29 cellular contexts compared by ENCODE assay signal in the genomic region with DNA sequence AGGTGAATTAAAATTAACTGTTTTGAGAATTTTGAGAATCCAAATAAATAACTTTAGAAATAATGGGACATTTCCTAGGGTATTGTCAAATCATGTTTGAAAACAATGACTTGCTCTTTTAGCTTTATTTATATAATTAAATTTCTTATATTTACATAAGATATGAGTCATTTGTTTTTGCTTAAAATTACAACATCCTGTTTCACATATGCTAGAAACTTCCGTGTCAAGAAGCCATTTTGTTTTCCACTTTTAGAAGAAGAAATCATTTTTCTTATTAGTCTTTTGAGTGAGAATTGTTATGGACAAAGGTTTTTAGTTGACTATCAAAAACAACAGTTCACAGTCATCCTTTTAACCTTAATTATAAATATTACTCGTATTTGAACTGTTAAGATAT. TPM values are rescaled to one million over a fixed set of nuclear protein-coding genes. Genes with fewer than 3 reads are reported as not detected.
DNase-seq lines count a peak whose midpoint lies in the region; ATAC-seq and TF ChIP-seq lines count a peak whose summit lies in the region.
"Had no signal": no experiment of that assay in that cellular context is flagged by ENCODE, and none has a peak within 500 bp of the region (broad histone marks: within the 10 kb centered on the region; RNA-seq: fewer than 3 reads in every experiment).

No MANE protein-coding gene starts in this region.

- H3K36me3 ChIP-seq in IMR-90 (ENCODE audit: control insufficient read depth, insufficient read depth, low read length), result peaks cover 21% of the 10 kb centered on the region
- H3K36me3 ChIP-seq in PC-9 (ENCODE audit: low read depth), result no peaks in the 10 kb centered on the region

- H3K4me3 ChIP-seq in AG10803 (ENCODE audit: low read length), result no peak overlapping the region
- H3K4me3 ChIP-seq in IMR-90 (ENCODE audit: insufficient read depth, low read depth, low read length), result no peak overlapping the region
- H3K4me3 ChIP-seq in choroid plexus epithelial cell (ENCODE audit: low read depth, low read length), result no peak overlapping the region
- H3K4me3 ChIP-seq in foreskin fibroblast (ENCODE audit: low read depth in 1 of 2, low read length in 2 of 2), result no peak overlapping the region
- no peak overlapping the region for H3K4me3 ChIP-seq in PC-9
- H3K4me3 ChIP-seq: BLaER1 treated with 17β-estradiol and CSF1 and Interleukin-3, amounts not matched to agents 10 nM and 100 nM; body of pancreas; gastrocnemius medialis; hepatocyte; skin epidermis had no signal

- no peak overlapping the region for H2AK9ac ChIP-seq in IMR-90 (replicated peaks; ENCODE audit: low read depth, low read length, poor library complexity)

- peaks cover 4% of the 10 kb centered on the region; the same call in 1 of the 2 replicates for H3K9me1 ChIP-seq in IMR-90 (ENCODE audit: insufficient read depth, low read length)

- H3K9me2 ChIP-seq in PC-9 (ENCODE audit: insufficient read depth), result no peaks in the 10 kb centered on the region

- intact Hi-C loops in IMR-90 (cut with micrococcal nuclease), result loop anchor here (10.0 kb wide), 2 partner anchors 109 to 131 kb away; partner anchors contain the start of genes PDCD5 and ZNF507
- intact Hi-C loops in PC-9 (cut with micrococcal nuclease; ENCODE audit: unreplicated experiment), result no loop called here

- BruUV-seq in IMR-90 (replicated peaks; lab: Mats Ljungman, UMichigan) (no TSS peak), PC-9 (replicated peaks; lab: Mats Ljungman, UMichigan) (no TSS peak)

- H3F3A ChIP-seq in PC-9 (ENCODE audit: insufficient read depth, low read depth), result no peaks in the 10 kb centered on the region

- H3K4me1 ChIP-seq in IMR-90 (ENCODE audit: control insufficient read depth, insufficient read depth, low read length), result peaks cover 1% of the 10 kb centered on the region; the same call in 1 of the 2 replicates
- H3K4me1 ChIP-seq in PC-9 (replicated peaks; ENCODE audit: insufficient read depth), result no peaks in the 10 kb centered on the region
- H3K4me1 ChIP-seq: body of pancreas, gastrocnemius medialis had no signal

- no peak for TF ChIP-seq POLR2A in IMR-90 (IDR thresholded peaks at IDR 0.05; ENCODE audit: low read depth, low read length)

- H3K14ac ChIP-seq in IMR-90 (replicated peaks; ENCODE audit: low read depth, low read length), result no peak overlapping the region

- CTCF ChIA-PET in IMR-90 (lab: Yijun Ruan, JAX) (no interaction called here), PC-9 (lab: Charles Lee) (no interaction called here)

- H3K18ac ChIP-seq in IMR-90 (ENCODE audit: low read depth, low read length), result no peak overlapping the region

- H4K5ac ChIP-seq in IMR-90 (ENCODE audit: low read depth, low read length), result no peak overlapping the region

- H3K56ac ChIP-seq in IMR-90 (ENCODE audit: extremely low read depth, insufficient read depth, low read length), result no peak overlapping the region

- ATAC-seq in IMR-90 (ENCODE audit: low read depth), result no peak
- no peak for ATAC-seq in GM18498 (IDR thresholded peaks at IDR 0.05; ENCODE audit: unreplicated experiment)
- ATAC-seq: activated T-cell treated with anti-CD3 and anti-CD28 coated beads, Interleukin-2, amount 50 U/mL, for 72 hours; body of pancreas; gastrocnemius medialis; left cardiac atrium; natural killer cell treated with Interleukin-12 subunit alpha and Interleukin-12 subunit beta and Interleukin-15 and Interleukin-18, amount 100 ng/mL, for 72 hours; PC-3; Right ventricle myocardium inferior; stimulated activated naive B cell treated with anti-CD40 and anti-IgM and Interleukin-4, amounts not matched to agents 10 μg/mL and 1 μg/mL and 100 μg/mL, for 72 hours had no signal

- no peaks in the 10 kb centered on the region for H3K79me1 ChIP-seq in IMR-90 (ENCODE audit: low read depth in 1 of 2, low read length in 2 of 2)

- no peak overlapping the region for H3K23ac ChIP-seq in IMR-90 (ENCODE audit: low read depth, low read length)

- no CpG with 5 or more reads among the region's 2 CpGs for WGBS in IMR-90 (ENCODE audit: extremely low coverage in 2 of 2, insufficient read length in 1 of 2), 2 experiments

- no peak overlapping the region for H3K4ac ChIP-seq in IMR-90 (ENCODE audit: low read depth, low read length)

- H4K91ac ChIP-seq in IMR-90 (ENCODE audit: insufficient read depth, low read depth, low read length), result no peak overlapping the region

- H3K27me3 ChIP-seq in IMR-90 (ENCODE audit: control insufficient read depth, insufficient read depth, low read length) (no peaks in the 10 kb centered on the region), PC-9 (ENCODE audit: insufficient read depth, low read depth) (no peaks in the 10 kb centered on the region)
- H3K27me3 ChIP-seq: BLaER1 treated with 17β-estradiol and CSF1 and Interleukin-3, amounts not matched to agents 10 nM and 100 nM; body of pancreas; gastrocnemius medialis; hepatocyte had no signal

- no peak overlapping the region for H2BK120ac ChIP-seq in IMR-90 (ENCODE audit: low read depth, low read length)

- in situ Hi-C loops in IMR-90 (cut with MboI; ENCODE audit: low sequenced_read_pairs), result no loop called here

- dilution Hi-C loops in IMR-90 (cut with HindIII; ENCODE audit: low sequenced_read_pairs, unreplicated experiment), result no loop called here

- POLR2A ChIA-PET in IMR-90 (lab: Charles Lee; ENCODE audit: unreplicated experiment) (no interaction called here), PC-9 (lab: Charles Lee; ENCODE audit: unreplicated experiment) (no interaction called here)

- no peak overlapping the region for H2BK15ac ChIP-seq in IMR-90 (ENCODE audit: low read depth, low read length)

- peak overlapping the region in 1 of 2 experiments; percentile 31; a peak in 1 of 4 replicates for H4K8ac ChIP-seq in IMR-90 (ENCODE audit: low read depth in 2 of 2, low read length in 2 of 2)

- no peak overlapping the region for H3K9ac ChIP-seq in IMR-90 (ENCODE audit: low read depth, low read length)
- H3K9ac ChIP-seq: BLaER1 treated with 17β-estradiol and CSF1 and Interleukin-3, amounts not matched to agents 10 nM and 100 nM had no signal

- H3K9me3 ChIP-seq in IMR-90 (ENCODE audit: control insufficient read depth, insufficient read depth, low read length), result no peaks in the 10 kb centered on the region
- no peaks in the 10 kb centered on the region for H3K9me3 ChIP-seq in PC-9 (ENCODE audit: insufficient read depth, low read depth)
- H3K9me3 ChIP-seq: BLaER1 treated with 17β-estradiol and CSF1 and Interleukin-3, amounts not matched to agents 10 nM and 100 nM; body of pancreas; gastrocnemius medialis had no signal

- no peak for TF ChIP-seq RAD21 in IMR-90 (IDR thresholded peaks at IDR 0.05; ENCODE audit: low read length)

- TF ChIP-seq CTCF in AG10803 (conservative IDR thresholded peaks at IDR 0.05; ENCODE audit: low read length) (no peak), IMR-90 (conservative IDR thresholded peaks at IDR 0.05; ENCODE audit: low read depth, low read length) (no peak), choroid plexus epithelial cell (conservative IDR thresholded peaks at IDR 0.05; ENCODE audit: low read depth, low read length) (no peak), foreskin fibroblast (IDR thresholded peaks at IDR 0.05; ENCODE audit: low read depth, low read length) (no peak), PC-9 (conservative IDR thresholded peaks at IDR 0.05) (no peak)

- H3K4me2 ChIP-seq in IMR-90 (ENCODE audit: low read depth, low read length), result no peak overlapping the region
- H3K4me2 ChIP-seq in PC-9, result no peak overlapping the region
- H3K4me2 ChIP-seq: BLaER1 treated with 17β-estradiol and CSF1 and Interleukin-3, amounts not matched to agents 10 nM and 100 nM; hepatocyte had no signal

- no peak overlapping the region for H2BK20ac ChIP-seq in IMR-90 (ENCODE audit: low read depth, low read length)

- no peaks in the 10 kb centered on the region for H4K20me1 ChIP-seq in IMR-90 (ENCODE audit: insufficient read depth, low read length)
- no peaks in the 10 kb centered on the region for H4K20me1 ChIP-seq in PC-9 (ENCODE audit: insufficient read depth)
- H4K20me1 ChIP-seq: BLaER1 treated with 17β-estradiol and CSF1 and Interleukin-3, amounts not matched to agents 10 nM and 100 nM had no signal

- H2AK5ac ChIP-seq in IMR-90 (ENCODE audit: low read depth, low read length), result no peak overlapping the region

- H2BK5ac ChIP-seq in IMR-90 (ENCODE audit: low read depth, low read length, poor library complexity, severe bottlenecking), result no peak overlapping the region

- DNase-seq in AG10803 (ENCODE audit: low read depth) (peak; percentile 3), IMR-90 (peak; percentile 54), choroid plexus epithelial cell (ENCODE audit: low read depth) (peak; percentile 60), foreskin fibroblast (peak; percentile 6 to 26), PC-9 (no peak)
- DNase-seq in effector CD8-positive, alpha-beta T cell (lab: John Stamatoyannopoulos, UW), result no peak
- no peak for DNase-seq in activated naive CD4-positive, alpha-beta T cell treated with anti-CD3 and anti-CD28 coated beads, Interleukin-2, amount 50 U/mL, for 16 hours
- DNase-seq: activated CD4-positive, alpha-beta T cell treated with anti-CD3 and anti-CD28 coated beads, Interleukin-2, amount 50 U/mL, for 48 hours; activated CD4-positive, CD25-positive, alpha-beta regulatory T cell treated with anti-CD3 and anti-CD28 coated beads, Interleukin-2, amount 50 U/mL, for 72 hours; activated naive CD4-positive, alpha-beta T cell; activated T-cell treated with anti-CD3 and anti-CD28 coated beads, Interleukin-2, amount 50 U/mL, for 72 hours; body of pancreas; DMS153; gastrocnemius medialis; left cardiac atrium; NCI-H1048; NCI-H1694 treated with DMSO at 0.1 percent for 48 hours; NCI-H2171; NCI-H524 treated with DMSO at 0.1 percent for 48 hours; NK-92 treated with Interleukin-12 subunit alpha and Interleukin-12 subunit beta, amount 100 ng/mL, for 24 hours; PC-3; stimulated activated naive B cell treated with anti-CD40 and anti-IgM and Interleukin-4, amounts not matched to agents 10 μg/mL and 1 μg/mL and 100 μg/mL, for 72 hours had no signal

- H3K27ac ChIP-seq in IMR-90 (ENCODE audit: insufficient read depth, low read length) (no peak overlapping the region), PC-9 (no peak overlapping the region; the same call in 1 of the 2 replicates)
- H3K27ac ChIP-seq: BLaER1 treated with 17β-estradiol and CSF1 and Interleukin-3, amounts not matched to agents 10 nM and 100 nM; body of pancreas; epithelial cell of prostate; gastrocnemius medialis; hepatocyte; skin epidermis had no signal

- H2AFZ ChIP-seq in IMR-90 (replicated peaks; ENCODE audit: low read length, poor library complexity) (no peak overlapping the region), PC-9 (no peak overlapping the region)
- H2AFZ ChIP-seq: hepatocyte had no signal

- H3K79me2 ChIP-seq in PC-9 (ENCODE audit: low read depth), result no peaks in the 10 kb centered on the region
- H3K79me2 ChIP-seq: hepatocyte had no signal

TF ChIP-seq in IMR-90, 13 proteins besides CTCF, POLR2A, EP300 and RAD21 (continues in another document):
- TF ChIP-seq SMC3 (IDR thresholded peaks at IDR 0.05; ENCODE audit: low read depth, low read length) (no peak), BHLHE40 (IDR thresholded peaks at IDR 0.05; ENCODE audit: low read depth, low read length) (no peak), NFE2L2 (IDR thresholded peaks at IDR 0.05; ENCODE audit: low read depth, low read length) (peak; percentile 77)

RNA-seq across cellular contexts. Expression of gene DPY19L3, which starts 48.2 kb away (rescaled TPM):
- total RNA-seq in IMR-90 (2012; rRNA removed) (29.6 and 36.4 TPM in 2 replicates), PC-9 (2021) (22.3 and 29.0 TPM in 2 replicates)
- polyA plus RNA-seq in IMR-90 (2012; rRNA removed), result 33.2 and 36.5 TPM in 2 replicates
- polyA plus RNA-seq in IMR-90 (2012; cell fraction: cytosol; rRNA removed), result 23.2 and 23.4 TPM in 2 replicates
- 125 and 193 TPM in 2 replicates for polyA plus RNA-seq in IMR-90 (2012; cell fraction: nucleus; rRNA removed; ENCODE audit: low replicate concordance)

Comparison
In these comparisons a context has a peak if more than half of its experiments do, and no peak if none do; other contexts are left out.
1. DNase-seq: peak in AG10803 (single experiment), IMR-90 (single experiment), choroid plexus epithelial cell (single experiment) and foreskin fibroblast (2 of 2); none in PC-9 (0 of 2), effector CD8-positive, alpha-beta T cell (single experiment) and activated naive CD4-positive, alpha-beta T cell treated with anti-CD3 and anti-CD28 coated beads, Interleukin-2, amount 50 U/mL, for 16 hours (single experiment).